18 cellular contexts compared by ENCODE assay signal in the genomic region with DNA sequence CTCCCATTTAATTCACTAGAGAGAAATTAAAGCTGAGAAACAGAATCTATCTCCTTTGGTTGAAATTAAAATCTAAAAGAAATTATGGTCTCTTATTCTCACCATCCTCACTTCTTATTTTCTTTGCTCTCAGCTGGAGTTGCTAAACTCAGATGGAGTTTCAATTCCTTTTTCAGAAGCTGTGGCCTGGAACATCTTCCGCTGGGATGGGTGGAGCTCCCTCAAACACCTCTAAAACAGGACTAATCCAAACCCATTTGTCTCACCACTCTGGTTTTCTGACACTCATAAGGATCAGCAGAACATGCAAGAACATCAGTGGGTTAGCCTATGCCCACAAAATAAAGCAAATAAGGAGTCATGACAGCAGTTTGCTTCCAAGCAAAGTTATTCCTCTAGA. TPM values are rescaled to one million over a fixed set of nuclear protein-coding genes. Genes with fewer than 3 reads are reported as not detected.
DNase-seq lines count a peak whose midpoint lies in the region; ATAC-seq, FAIRE-seq and TF ChIP-seq lines count a peak whose summit lies in the region.
"Had no signal": no experiment of that assay in that cellular context is flagged by ENCODE, and none has a peak within 500 bp of the region (broad histone marks: within the 10 kb centered on the region; RNA-seq: fewer than 3 reads in every experiment).

No MANE protein-coding gene starts in this region.

- no peak overlapping the region for H3K23ac ChIP-seq in H1 (ENCODE audit: insufficient read length)

- H2BK5ac ChIP-seq in H1 (ENCODE audit: low read depth, low read length): no peak overlapping the region

- no peak for TF ChIP-seq CTCF in H1 (IDR thresholded peaks at IDR 0.05; ENCODE audit: control extremely low read depth in 1 of 3, insufficient read depth in 1 of 3, low read depth in 1 of 3, low read length in 3 of 3)
- TF ChIP-seq CTCF in esophagus muscularis mucosa (IDR thresholded peaks at IDR 0.05): no peak

- no peak overlapping the region for H4K91ac ChIP-seq in H1 (replicated peaks; ENCODE audit: insufficient read length, low read length)

- CTCF ChIA-PET in H1 (lab: Charles Lee; ENCODE audit: partially characterized antibody): interaction anchor here (1.0 to 1.3 kb wide), 4 partner anchors 11 to 81 kb away, joined by 3 to 6 read pairs (median 4); no protein-coding TSS in a partner anchor

- no peak overlapping the region for H3K9ac ChIP-seq in H1 (replicated peaks in 1 of 4; ENCODE audit: extremely low read depth in 1 of 4, low read depth in 3 of 4, low read length in 3 of 4)

- no peak overlapping the region for H2BK12ac ChIP-seq in H1 (ENCODE audit: low read depth, low read length)

- H4K20me1 ChIP-seq in H1 (replicated peaks in 1 of 2; ENCODE audit: control insufficient read depth in 1 of 2, insufficient read depth in 2 of 2, low read length in 2 of 2): no peaks in the 10 kb centered on the region

- H3K14ac ChIP-seq in H1 (ENCODE audit: insufficient read length): no peak overlapping the region

- H2BK20ac ChIP-seq in H1 (ENCODE audit: low read length): no peak overlapping the region

- H3K18ac ChIP-seq in H1 (ENCODE audit: extremely low read depth, low read length): no peak overlapping the region

- DNase-seq in H1 (ENCODE audit: low read depth in 1 of 2, low spot score in 2 of 2) (no peak), esophagus muscularis mucosa (ENCODE audit: extremely low spot score) (no peak), KBM-7 (no peak), NCI-H748 (lab: John Stamatoyannopoulos, UW; ENCODE audit: unreplicated experiment) (no peak), NCI-H2196 (lab: John Stamatoyannopoulos, UW; ENCODE audit: unreplicated experiment) (no peak)
- DNase-seq: activated naive CD4-positive, alpha-beta T cell treated with anti-CD3 and anti-CD28 coated beads, Interleukin-2, amount 10 ng/mL, durations not matched to agents 7 days and 5 days; brain microvascular endothelial cell; left ventricle myocardium inferior; naive thymus-derived CD8-positive, alpha-beta T cell; NCI-H2227 treated with DMSO at 0.1 percent for 48 hours; retina; SW 1271 had no signal

- no peak for TF ChIP-seq POLR2A in H1 (IDR thresholded peaks at IDR 0.05; ENCODE audit: control extremely low read depth in 1 of 2, low read depth in 2 of 2, low read length in 2 of 2)
- TF ChIP-seq POLR2A in esophagus muscularis mucosa (IDR thresholded peaks at IDR 0.05; ENCODE audit: low read depth): no peak

- peaks cover 0 to 4% (median 0%) of the 10 kb centered on the region in 4 experiments; a peak in 2 of 7 replicates for H3K4me1 ChIP-seq in H1 (replicated peaks in 1 of 4; ENCODE audit: control insufficient read depth in 3 of 4, insufficient read depth in 4 of 4, low read length in 3 of 4)
- H3K4me1 ChIP-seq in esophagus muscularis mucosa: no peaks in the 10 kb centered on the region
- H3K4me1 ChIP-seq: left ventricle myocardium inferior, tibial artery had no signal

- no peak overlapping the region for H2AFZ ChIP-seq in H1 (ENCODE audit: low read length)

- H4K8ac ChIP-seq in H1 (ENCODE audit: extremely low read depth, insufficient read depth, low read length): no peak overlapping the region

- POLR2A ChIA-PET in H1 (lab: Charles Lee; ENCODE audit: partially characterized antibody): interaction anchor here (1.4 kb wide), 1 partner anchor 101 kb away, joined by 5 read pairs; the partner anchor contains the start of gene PSAT1

- TF ChIP-seq EP300 in H1 (IDR thresholded peaks at IDR 0.05; ENCODE audit: borderline replicate concordance in 1 of 2, low read depth in 2 of 2, low read length in 2 of 2): no peak
- no peak for TF ChIP-seq EP300 in esophagus muscularis mucosa (IDR thresholded peaks at IDR 0.05)

- H2BK120ac ChIP-seq in H1 (replicated peaks; ENCODE audit: low read depth, low read length): no peak overlapping the region

- 95% methylated on average over 1 of the region's 1 CpG; no CpG with 5 or more reads in 1 of the 2 experiments for WGBS in H1 (ENCODE audit: extremely low coverage in 1 of 2, insufficient coverage in 1 of 2, insufficient read length in 1 of 2, insufficient replicate concordance in 2 of 2, low coverage in 1 of 2, low lambda C conversion rate in 2 of 2, missing lambda C conversion rate in 1 of 2), 2 experiments
- 88% methylated on average over 1 of the region's 1 CpG for WGBS in esophagus muscularis mucosa

- ATAC-seq in GM18502 (IDR thresholded peaks at IDR 0.05; ENCODE audit: poor library complexity, unreplicated experiment) (peak; percentile 73), GM21529 (IDR thresholded peaks at IDR 0.05; ENCODE audit: unreplicated experiment) (peak; percentile 74), HG03442 (IDR thresholded peaks at IDR 0.05; ENCODE audit: unreplicated experiment) (peak; percentile 36)
- ATAC-seq: naive thymus-derived CD8-positive, alpha-beta T cell; Panc1; WTC11 had no signal

- H3K4me3 ChIP-seq in H1 (ENCODE audit: extremely low read depth in 1 of 4, insufficient read depth in 2 of 4, low read depth in 3 of 4, low read length in 4 of 4) (no peak overlapping the region), esophagus muscularis mucosa (no peak overlapping the region)
- H3K4me3 ChIP-seq: left ventricle myocardium inferior, tibial artery had no signal

- intact Hi-C loops in esophagus muscularis mucosa (cut with DNase I): no loop called here

- no peaks in the 10 kb centered on the region for H3K23me2 ChIP-seq in H1 (ENCODE audit: low read depth, low read length)

- H3K9me3 ChIP-seq in H1 (ENCODE audit: insufficient read depth in 2 of 2, low read depth in 1 of 2, low read length in 1 of 2): no peaks in the 10 kb centered on the region
- H3K9me3 ChIP-seq in esophagus muscularis mucosa: no peaks in the 10 kb centered on the region
- H3K9me3 ChIP-seq: left ventricle myocardium inferior, tibial artery had no signal

- peak overlapping the region; percentile 61; the same call in 1 of the 2 replicates for H2BK15ac ChIP-seq in H1 (ENCODE audit: low read length)

- no peak for TF ChIP-seq RAD21 in H1 (IDR thresholded peaks at IDR 0.05 in 1 of 2, conservative IDR thresholded peaks at IDR 0.05 in 1 of 2; ENCODE audit: low read depth in 2 of 2, low read length in 2 of 2)

- no peak overlapping the region for H3K56ac ChIP-seq in H1 (replicated peaks; ENCODE audit: insufficient read length, low read depth, low read length)

- H3K79me2 ChIP-seq in H1 (ENCODE audit: control insufficient read depth in 1 of 2, insufficient read depth in 2 of 2, low read length in 2 of 2): no peaks in the 10 kb centered on the region

- in situ Hi-C loops in KBM-7 (cut with MboI; ENCODE audit: low pct_unique_long_range_greater_than_20kb, low sequenced_read_pairs): no loop called here

- H3K27me3 ChIP-seq in H1 (replicated peaks in 1 of 4; ENCODE audit: control insufficient read depth in 3 of 4, extremely low read depth in 1 of 4, insufficient read depth in 3 of 4, low read length in 3 of 4): no peaks in the 10 kb centered on the region
- H3K27me3 ChIP-seq in esophagus muscularis mucosa: no peaks in the 10 kb centered on the region
- H3K27me3 ChIP-seq: brain microvascular endothelial cell, tibial artery had no signal

- no peaks in the 10 kb centered on the region for H3K79me1 ChIP-seq in H1 (ENCODE audit: low read depth, low read length)

- no peak overlapping the region for H3K4ac ChIP-seq in H1 (replicated peaks; ENCODE audit: insufficient read length, low read depth, low read length)

- H3K36me3 ChIP-seq in H1 (ENCODE audit: control insufficient read depth in 2 of 4, insufficient read depth in 4 of 4, low read length in 3 of 4) (no peaks in the 10 kb centered on the region), esophagus muscularis mucosa (no peaks in the 10 kb centered on the region)
- H3K36me3 ChIP-seq: brain microvascular endothelial cell, left ventricle myocardium inferior, tibial artery had no signal

- no peak overlapping the region for H2AK5ac ChIP-seq in H1 (ENCODE audit: low read depth, low read length)

- H3K27ac ChIP-seq in H1 (ENCODE audit: low read depth, low read length) (no peak overlapping the region), esophagus muscularis mucosa (replicated peaks in 1 of 4) (no peak overlapping the region)
- H3K27ac ChIP-seq: brain microvascular endothelial cell, left ventricle myocardium inferior, tibial artery had no signal

- FAIRE-seq in H1 (lab: Jason Lieb, UNC): no peak

- H3K4me2 ChIP-seq in H1 (ENCODE audit: insufficient read depth in 1 of 2, low read depth in 2 of 2, low read length in 2 of 2): no peak overlapping the region

- no peak overlapping the region for H4K5ac ChIP-seq in H1 (ENCODE audit: insufficient read length, low read depth, low read length)

TF ChIP-seq in H1, 55 proteins besides CTCF, POLR2A, EP300 and RAD21:
- TF ChIP-seq RBBP5 (IDR thresholded peaks at IDR 0.05; ENCODE audit: borderline replicate concordance, low read depth, low read length) (no peak), TAF1 (IDR thresholded peaks at IDR 0.05; ENCODE audit: low read depth, low read length) (no peak), SAP30 (IDR thresholded peaks at IDR 0.05; ENCODE audit: insufficient read depth, insufficient replicate concordance, low read length) (no peak), RFX5 (IDR thresholded peaks at IDR 0.05; ENCODE audit: borderline replicate concordance, low read depth, low read length) (no peak), KDM5A (IDR thresholded peaks at IDR 0.05; ENCODE audit: low read length) (no peak), JUND (IDR thresholded peaks at IDR 0.05; ENCODE audit: low read length) (no peak)
- TF ChIP-seq, protein P1, sequence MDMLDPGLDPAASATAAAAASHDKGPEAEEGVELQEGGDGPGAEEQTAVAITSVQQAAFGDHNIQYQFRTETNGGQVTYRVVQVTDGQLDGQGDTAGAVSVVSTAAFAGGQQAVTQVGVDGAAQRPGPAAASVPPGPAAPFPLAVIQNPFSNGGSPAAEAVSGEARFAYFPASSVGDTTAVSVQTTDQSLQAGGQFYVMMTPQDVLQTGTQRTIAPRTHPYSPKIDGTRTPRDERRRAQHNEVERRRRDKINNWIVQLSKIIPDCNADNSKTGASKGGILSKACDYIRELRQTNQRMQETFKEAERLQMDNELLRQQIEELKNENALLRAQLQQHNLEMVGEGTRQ (IDR thresholded peaks at IDR 0.05; ENCODE audit: low read length): no peak

RNA-seq across cellular contexts. Expression of gene CEP78, which starts 39.6 kb away (rescaled TPM):
- total RNA-seq in H1 (2021; fragmentation: NEBNext Ultra II Directional; extraction: Animal tissue kit (Norgen Biotek cat#: 25700)): 38.7 and 40.9 TPM in 2 replicates
- polyA plus RNA-seq in H1 (2011; rRNA removed): 10.3 and 17.1 TPM in 2 replicates
- polyA plus RNA-seq in H1 (2011; cell fraction: cytosol; rRNA removed): 15.8 TPM
- polyA plus RNA-seq in H1 (2011; cell fraction: nucleus; rRNA removed): 37.6 TPM
- 15.9 to 28.5 TPM (median 18.7 TPM) in 4 replicates for polyA plus RNA-seq in H1 (2012, experiment 1 of 2)
- 1.9 TPM for polyA plus RNA-seq in H1 (2012, experiment 2 of 2)
- polyA plus RNA-seq in H1 (2013, experiment 1 of 2): 29.1 TPM
- 25.4 TPM for polyA plus RNA-seq in H1 (2013, experiment 2 of 2)
- polyA minus RNA-seq in H1 (2011; rRNA and poly(A)+ RNA removed): 19.9 and 28.4 TPM in 2 replicates
- polyA minus RNA-seq in H1 (2011; cell fraction: cytosol; rRNA and poly(A)+ RNA removed): 19.3 TPM
- polyA minus RNA-seq in H1 (2011; cell fraction: nucleus; rRNA and poly(A)+ RNA removed): 61.9 TPM
- total RNA-seq in esophagus muscularis mucosa: 10 to 100 TPM in 2 of 4 donors, 1 to 10 TPM in 2; 6.8 to 12.9 (median 9.4) TPM
